Comparison of ENCODE assay signal across 21 cellular contexts in genomic region chr2:221075203-221075602, GRCh38.
DNase-seq lines count a peak whose midpoint lies in the region; ATAC-seq, FAIRE-seq and TF ChIP-seq lines count a peak whose summit lies in the region.
"Had no signal": no experiment of that assay in that cellular context is flagged by ENCODE, and none has a peak within 500 bp of the region (broad histone marks: within the 10 kb centered on the region; RNA-seq: fewer than 3 reads in every experiment).

No MANE protein-coding gene starts in this region.

- no peak overlapping the region for H3K14ac ChIP-seq in trophoblast cell (ENCODE audit: low read length)

- H2AK5ac ChIP-seq in trophoblast cell (ENCODE audit: low read length) = no peak overlapping the region

- no peaks in the 10 kb centered on the region for H4K20me1 ChIP-seq in neural progenitor cell (ENCODE audit: low read depth)
- H4K20me1 ChIP-seq: BLaER1 had no signal

- H2BK5ac ChIP-seq in trophoblast cell (ENCODE audit: low read depth, low read length, poor library complexity) = no peak overlapping the region

- H3F3A ChIP-seq in neural progenitor cell (ENCODE audit: low read depth) = no peaks in the 10 kb centered on the region

- no peak overlapping the region for H2BK120ac ChIP-seq in trophoblast cell (ENCODE audit: insufficient read depth, low read length, poor library complexity)

- H3K79me2 ChIP-seq in trophoblast cell (ENCODE audit: control insufficient read depth, insufficient read depth, low read length, poor library complexity) (no peaks in the 10 kb centered on the region), neural progenitor cell (ENCODE audit: low read depth) (no peaks in the 10 kb centered on the region)

- no peak for TF ChIP-seq CTCF in AG10803 (conservative IDR thresholded peaks at IDR 0.05; ENCODE audit: low read length)
- TF ChIP-seq CTCF in neural progenitor cell (IDR thresholded peaks at IDR 0.05) = no peak
- no peak for TF ChIP-seq CTCF in colonic mucosa (IDR thresholded peaks at IDR 0.05)

- H4K8ac ChIP-seq in trophoblast cell (ENCODE audit: low read depth, low read length) = no peak overlapping the region

- no peak overlapping the region for H3K18ac ChIP-seq in trophoblast cell (ENCODE audit: low read length)

- no peak for FAIRE-seq in HTR-8/SVneo (lab: Jason Lieb, UNC)

- H4K12ac ChIP-seq in trophoblast cell (ENCODE audit: low read depth, low read length) = no peak overlapping the region

- H3K27me3 ChIP-seq in trophoblast cell (ENCODE audit: insufficient read depth, low read length) (no peaks in the 10 kb centered on the region), neural progenitor cell (no peaks in the 10 kb centered on the region), colonic mucosa (no peaks in the 10 kb centered on the region)
- H3K27me3 ChIP-seq: BLaER1, sigmoid colon had no signal

- no peak overlapping the region for H4K91ac ChIP-seq in trophoblast cell (ENCODE audit: low read depth, low read length)

- no peak overlapping the region for H3K23ac ChIP-seq in trophoblast cell (ENCODE audit: low read length)

- DNase-seq in AG10803 (ENCODE audit: low read depth) (peak; percentile 37), HTR-8/SVneo (ENCODE audit: insufficient read length, low spot score) (peak; percentile 22), dedifferentiated amniotic fluid mesenchymal stem cell (ENCODE audit: extremely low spot score) (peak; percentile 77), trophoblast cell (no peak), neural progenitor cell (ENCODE audit: low spot score) (no peak), colonic mucosa (no peak), SW 1271 (lab: John Stamatoyannopoulos, UW) (no peak)
- DNase-seq: activated CD4-positive, alpha-beta memory T cell treated with anti-CD3 and anti-CD28 coated beads, Interleukin-2, amount 10 ng/mL, durations not matched to agents 7 days and 5 days; anterior cingulate cortex; DND-41; effector CD4-positive, alpha-beta T cell; foreskin melanocyte; NCI-H1105; NCI-H345; sigmoid colon; stimulated activated naive CD4-positive, alpha-beta T cell had no signal

- H3K27me3 Mint-ChIP-seq in neural progenitor cell (ENCODE audit: insufficient read depth, low read depth) = peaks cover 3% of the 10 kb centered on the region
- H3K27me3 Mint-ChIP-seq: activated CD4-positive, alpha-beta memory T cell treated with anti-CD3 and anti-CD28 coated beads, Interleukin-2, amount 10 ng/mL, durations not matched to agents 7 days and 5 days; IgD-negative memory B cell had no signal

- H2AFZ ChIP-seq in trophoblast cell (ENCODE audit: insufficient read depth, low read length, poor library complexity) (no peak overlapping the region), neural progenitor cell (replicated peaks) (no peak overlapping the region)

- H3K27ac Mint-ChIP-seq in neural progenitor cell = no peak overlapping the region
- H3K27ac Mint-ChIP-seq: activated CD4-positive, alpha-beta memory T cell treated with anti-CD3 and anti-CD28 coated beads, Interleukin-2, amount 10 ng/mL, durations not matched to agents 7 days and 5 days; activated T-helper 1 cell treated with anti-CD3 and anti-CD28 coated beads, Interleukin-12 subunit alpha, Interleukin-12 subunit beta, Interleukin-2, Interleukin-4 antibody, amounts not matched to agents 30 ng/mL and 10 ng/mL and 1 ng/mL, durations not matched to agents 14 hours and 24 hours and 36 hours; IgD-negative memory B cell had no signal

- no peak overlapping the region for H3K9ac ChIP-seq in trophoblast cell (ENCODE audit: low read length)
- no peak overlapping the region for H3K9ac ChIP-seq in neural progenitor cell
- H3K9ac ChIP-seq in colonic mucosa (ENCODE audit: low read depth in 2 of 2, low read length in 2 of 2) = no peak overlapping the region
- H3K9ac ChIP-seq: BLaER1 had no signal

- H3K4me1 ChIP-seq in trophoblast cell (ENCODE audit: control insufficient read depth in 1 of 2, insufficient read depth in 2 of 2, low read length in 2 of 2) (no peaks in the 10 kb centered on the region), neural progenitor cell (no peaks in the 10 kb centered on the region), colonic mucosa (no peaks in the 10 kb centered on the region)
- H3K4me1 ChIP-seq: BLaER1, sigmoid colon had no signal

- H3K36me3 ChIP-seq in trophoblast cell (ENCODE audit: control insufficient read depth in 1 of 2, insufficient read depth in 2 of 2, low read length in 2 of 2) = no peaks in the 10 kb centered on the region
- H3K36me3 ChIP-seq in neural progenitor cell = no peaks in the 10 kb centered on the region
- no peaks in the 10 kb centered on the region for H3K36me3 ChIP-seq in colonic mucosa
- H3K36me3 ChIP-seq: BLaER1, sigmoid colon had no signal

- peak overlapping the region; percentile 4 for H3K27ac ChIP-seq in trophoblast cell (ENCODE audit: low read depth, low read length)
- no peak overlapping the region for H3K27ac ChIP-seq in neural progenitor cell
- H3K27ac ChIP-seq in colonic mucosa = no peak overlapping the region
- H3K27ac ChIP-seq: BLaER1, sigmoid colon had no signal

- intact Hi-C loops in colonic mucosa (cut with DNase I) = no loop called here

- no peak overlapping the region for H2BK12ac ChIP-seq in trophoblast cell (ENCODE audit: low read length)

- no peaks in the 10 kb centered on the region for H3K79me1 ChIP-seq in trophoblast cell (ENCODE audit: low read length)

- H3K9me3 ChIP-seq in trophoblast cell (ENCODE audit: insufficient read depth, low read depth, low read length) (peaks cover 6% of the 10 kb centered on the region), neural progenitor cell (ENCODE audit: low read depth) (no peaks in the 10 kb centered on the region), colonic mucosa (no peaks in the 10 kb centered on the region)
- H3K9me3 ChIP-seq: sigmoid colon had no signal

- H3K4me2 ChIP-seq in trophoblast cell (ENCODE audit: low read length) = no peak overlapping the region
- H3K4me2 ChIP-seq in neural progenitor cell = no peak overlapping the region
- H3K4me2 ChIP-seq: BLaER1 had no signal

- no peak overlapping the region for H3K4me3 ChIP-seq in AG10803 (ENCODE audit: low read length)
- H3K4me3 ChIP-seq in trophoblast cell (ENCODE audit: low read depth, low read length) = no peak overlapping the region
- H3K4me3 ChIP-seq in neural progenitor cell = no peak overlapping the region
- no peak overlapping the region for H3K4me3 ChIP-seq in colonic mucosa
- H3K4me3 ChIP-seq: BLaER1, sigmoid colon had no signal

- no peak overlapping the region for H3K4ac ChIP-seq in trophoblast cell (ENCODE audit: low read depth, low read length)

- WGBS in trophoblast cell (ENCODE audit: extremely low coverage, insufficient coverage, insufficient read length) = no CpG with 5 or more reads among the region's 3 CpGs

- no peak for ATAC-seq in esophagus mucosa

- H3K4me3 Mint-ChIP-seq in neural progenitor cell = no peak overlapping the region
- H3K4me3 Mint-ChIP-seq: activated CD4-positive, alpha-beta memory T cell treated with anti-CD3 and anti-CD28 coated beads, Interleukin-2, amount 10 ng/mL, durations not matched to agents 7 days and 5 days; activated T-helper 1 cell treated with anti-CD3 and anti-CD28 coated beads, Interleukin-12 subunit alpha, Interleukin-12 subunit beta, Interleukin-2, Interleukin-4 antibody, amounts not matched to agents 30 ng/mL and 10 ng/mL and 1 ng/mL, durations not matched to agents 14 hours and 24 hours and 36 hours; IgD-negative memory B cell; neural crest cell had no signal

- peaks cover 18% of the 10 kb centered on the region for H3K9me3 Mint-ChIP-seq in neural progenitor cell
- H3K9me3 Mint-ChIP-seq: activated CD4-positive, alpha-beta memory T cell treated with anti-CD3 and anti-CD28 coated beads, Interleukin-2, amount 10 ng/mL, durations not matched to agents 7 days and 5 days had no signal

- H3K4me1 Mint-ChIP-seq in neural progenitor cell = no peaks in the 10 kb centered on the region
- H3K4me1 Mint-ChIP-seq: activated CD4-positive, alpha-beta memory T cell treated with anti-CD3 and anti-CD28 coated beads, Interleukin-2, amount 10 ng/mL, durations not matched to agents 7 days and 5 days; neural crest cell had no signal

- peaks cover 4% of the 10 kb centered on the region for H3K36me3 Mint-ChIP-seq in neural progenitor cell

Comparison
In these comparisons a context has a peak if more than half of its experiments do, and no peak if none do; other contexts are left out.
1. DNase-seq: peak in AG10803 (single experiment), HTR-8/SVneo (single experiment) and dedifferentiated amniotic fluid mesenchymal stem cell (single experiment); none in trophoblast cell (0 of 2), neural progenitor cell (single experiment), colonic mucosa (single experiment) and SW 1271 (0 of 2).